11 cellular contexts compared by ENCODE assay signal in genomic region chr20:17662333-17663039, GRCh38. TPM values are rescaled to one million over a fixed set of nuclear protein-coding genes. Genes with fewer than 3 reads are reported as not detected.
DNase-seq lines count a peak whose midpoint lies in the region; ATAC-seq and TF ChIP-seq lines count a peak whose summit lies in the region.
"Had no signal": no experiment of that assay in that cellular context is flagged by ENCODE, and none has a peak within 500 bp of the region (broad histone marks: within the 10 kb centered on the region; RNA-seq: fewer than 3 reads in every experiment).

No MANE protein-coding gene starts in this region.

- H3K36me3 ChIP-seq in psoas muscle (ENCODE audit: insufficient read depth in 1 of 2, low read depth in 1 of 2): peaks cover 0 to 13% of the 10 kb centered on the region in 2 donors

- H3K4me1 Mint-ChIP-seq in CD14-positive monocyte (peaks cover 17% of the 10 kb centered on the region), T-helper 17 cell (peaks cover 30% of the 10 kb centered on the region)

- CTCF ChIA-PET in HEK293T (lab: Yijun Ruan, JAX): interaction anchor here (1.0 kb wide), 1 partner anchor 276 kb away, joined by 3 read pairs; no protein-coding TSS in a partner anchor

- H3K27ac Mint-ChIP-seq in CD14-positive monocyte (peak overlapping the region in 6 of 7 donors; percentile 24 to 84 (median 62)), T-helper 17 cell (no peak overlapping the region)

- TF ChIP-seq CTCF in CD14-positive monocyte (IDR thresholded peaks at IDR 0.05) (no peak), psoas muscle (IDR thresholded peaks at IDR 0.05) (no peak)

- H3K36me3 Mint-ChIP-seq in CD14-positive monocyte: peaks cover 29 to 48% of the 10 kb centered on the region in 2 donors
- H3K36me3 Mint-ChIP-seq in T-helper 17 cell (ENCODE audit: low read depth): peaks cover 8% of the 10 kb centered on the region

- H3K27me3 Mint-ChIP-seq in CD14-positive monocyte (ENCODE audit: low read depth in 3 of 3) (no peaks in the 10 kb centered on the region), T-helper 17 cell (no peaks in the 10 kb centered on the region)

- peaks cover 8% of the 10 kb centered on the region for H3K4me1 ChIP-seq in psoas muscle

- ATAC-seq in psoas muscle (peak; percentile 41 to 80 (median 74)), GM18870 (IDR thresholded peaks at IDR 0.05; ENCODE audit: unreplicated experiment) (no peak), T-helper 17 cell (no peak)

- H3K9me3 Mint-ChIP-seq in CD14-positive monocyte: peaks cover 7 to 16% (median 8%) of the 10 kb centered on the region in 7 donors

- no peak for DNase-seq in CD14-positive monocyte (ENCODE audit: low spot score)
- peak; percentile 44 for DNase-seq in MV-4-11 (lab: John Stamatoyannopoulos, UW)
- peak; percentile 87 for DNase-seq in fibroblast of peridontal ligament (ENCODE audit: extremely low read depth)
- DNase-seq in psoas muscle: peak in 1 of 2 donors; percentile 62
- DNase-seq in NCI-H526 (lab: John Stamatoyannopoulos, UW): no peak
- DNase-seq in HEK293T (ENCODE audit: extremely low spot score): no peak
- DNase-seq in T-helper 17 cell: no peak
- DNase-seq: cortex of kidney had no signal

- peak overlapping the region; percentile 14 for H3K27ac ChIP-seq in psoas muscle
- H3K27ac ChIP-seq: HL-60 had no signal

- H3K9me3 ChIP-seq in psoas muscle (no peaks in the 10 kb centered on the region), T-helper 17 cell (ENCODE audit: control insufficient read depth, low read length, poor library complexity, severe bottlenecking) (no peaks in the 10 kb centered on the region)

- WGBS in psoas muscle, 3 donors: 46 to 59% (median 52%) methylated on average over 10 of the region's 10 CpGs

- POLR2A ChIA-PET in HEK293T (lab: Yijun Ruan, JAX): no interaction called here

- H3K4me3 ChIP-seq in psoas muscle: no peak overlapping the region

- H3K4me3 Mint-ChIP-seq in CD14-positive monocyte (peak overlapping the region in 1 of 2 donors; percentile 1), T-helper 17 cell (no peak overlapping the region)

- H3K27me3 ChIP-seq in psoas muscle (ENCODE audit: insufficient read depth in 3 of 3, low read length in 2 of 3): no peaks in the 10 kb centered on the region

- intact Hi-C loops in CD14-positive monocyte (cut with micrococcal nuclease): no loop called here
- intact Hi-C loops in psoas muscle (cut with DNase I): no loop called here

TF ChIP-seq in HEK293T, 16 proteins besides CTCF, POLR2A, EP300 and RAD21:
- TF ChIP-seq ELF4 (IDR thresholded peaks at IDR 0.05): no peak
TF ChIP-seq in HEK293T: peak in this region for 0.

RNA-seq across cellular contexts. Expression of gene RRBP1, which starts 19.6 kb away (rescaled TPM):
- 1 to 10 TPM; 4.7 to 7.5 TPM for polyA plus RNA-seq in CD14-positive monocyte
- 10 to 100 TPM; 21.1 to 40.8 (median 22.6) TPM for total RNA-seq in psoas muscle
- polyA plus RNA-seq in psoas muscle: 10 to 100 TPM; 14.2 to 30.3 (median 19.1) TPM
- total RNA-seq in T-helper 17 cell: 10 to 100 TPM; 31.4 to 37.8 TPM

RNA-seq across cellular contexts. Expression of gene BANF2, which starts 37.3 kb away (rescaled TPM):
- polyA plus RNA-seq in CD14-positive monocyte (not detected), psoas muscle (not detected)
- total RNA-seq in psoas muscle (not detected), T-helper 17 cell (not detected)
- polyA plus RNA-seq: neural cell had no signal

Comparison
In these comparisons a context has a peak if more than half of its experiments do, and no peak if none do; other contexts are left out.
1. DNase-seq: peak in MV-4-11 (single experiment) and fibroblast of peridontal ligament (single experiment); none in CD14-positive monocyte (single experiment), NCI-H526 (0 of 2), HEK293T (single experiment) and T-helper 17 cell (0 of 3).
2. ATAC-seq: peak in psoas muscle (4 of 4); none in GM18870 (single experiment) and T-helper 17 cell (single experiment).